In genomic region chr2:27915874-27916273, GRCh38 we compare ENCODE assay signal across 15 cellular contexts. TPM values are rescaled to one million over a fixed set of nuclear protein-coding genes. Genes with fewer than 3 reads are reported as not detected.
A peak's percentile ranks its signal among the peaks of the same experiment; 100 is the strongest.
DNase-seq lines count a peak whose midpoint lies in the region; ATAC-seq and TF ChIP-seq lines count a peak whose summit lies in the region.
"Had no signal": no experiment of that assay in that cellular context is flagged by ENCODE, and none has a peak within 500 bp of the region (broad histone marks: within the 10 kb centered on the region; RNA-seq: fewer than 3 reads in every experiment).

No MANE protein-coding gene starts in this region.

- TF ChIP-seq EP300 in gastroesophageal sphincter (IDR thresholded peaks at IDR 0.05) = no peak

- H4K91ac ChIP-seq in H9 (ENCODE audit: insufficient read length, low read depth, low read length) = no peak overlapping the region

- H3K4me2 ChIP-seq in H9 (ENCODE audit: insufficient read depth, insufficient read length, low read length) = no peak overlapping the region

- intact Hi-C loops in gastrocnemius medialis (cut with DNase I; ENCODE audit: low total_unique reads) = loop anchor here (2.0 kb wide), 1 partner anchor 481 kb away; no protein-coding TSS in a partner anchor

- no peaks in the 10 kb centered on the region for H3K4me1 Mint-ChIP-seq in H9

- H3K79me2 ChIP-seq in H9 (ENCODE audit: insufficient read depth, low read length) = no peaks in the 10 kb centered on the region

- H3K4me1 ChIP-seq in gastroesophageal sphincter (peaks cover 14 to 49% (median 25%) of the 10 kb centered on the region in 3 donors), gastrocnemius medialis (peaks cover 62 to 74% of the 10 kb centered on the region in 2 donors), H9 (ENCODE audit: insufficient read depth, low read length) (no peaks in the 10 kb centered on the region)

- H2BK12ac ChIP-seq in H9 (ENCODE audit: insufficient read length, low read depth, low read length) = no peak overlapping the region

- no peak overlapping the region for H2BK120ac ChIP-seq in H9 (ENCODE audit: low read depth, low read length, poor library complexity, severe bottlenecking)

- H3K23ac ChIP-seq in H9 (ENCODE audit: insufficient read length, low read depth, low read length) = no peak overlapping the region

- H4K20me1 ChIP-seq in H9 (ENCODE audit: control insufficient read depth, insufficient read depth, insufficient read length) = no peaks in the 10 kb centered on the region

- H3K9me3 Mint-ChIP-seq in H9 = no peaks in the 10 kb centered on the region
- H3K9me3 Mint-ChIP-seq: activated CD4-positive, alpha-beta T cell treated with anti-CD3 and anti-CD28 coated beads, Interleukin-2, amount 10 ng/mL, durations not matched to agents 24 days and 14 days had no signal

- H3K36me3 Mint-ChIP-seq in H9 (ENCODE audit: insufficient read depth in 1 of 3, low read depth in 3 of 3) = no peaks in the 10 kb centered on the region

- no peak overlapping the region for H3K9ac ChIP-seq in H9 (ENCODE audit: extremely low read depth, insufficient read length, low read length)

- H3K14ac ChIP-seq in H9 (ENCODE audit: insufficient read depth, low read length) = no peak overlapping the region

- no peak overlapping the region for H3K18ac ChIP-seq in H9 (ENCODE audit: insufficient read length, low read depth, low read length)

- TF ChIP-seq CTCF in gastroesophageal sphincter (IDR thresholded peaks at IDR 0.05) (no peak), gastrocnemius medialis (IDR thresholded peaks at IDR 0.05 in 4 of 5, conservative IDR thresholded peaks at IDR 0.05 in 1 of 5) (no peak), H9 (conservative IDR thresholded peaks at IDR 0.05) (no peak)

- no peak overlapping the region for H3K27ac Mint-ChIP-seq in H9
- H3K27ac Mint-ChIP-seq: activated CD4-positive, alpha-beta T cell treated with anti-CD3 and anti-CD28 coated beads, Interleukin-2, amount 10 ng/mL, durations not matched to agents 24 days and 14 days; B cell had no signal

- H2AFZ ChIP-seq in H9 (ENCODE audit: low read length) = no peak overlapping the region

- H3K4me3 ChIP-seq in gastroesophageal sphincter (no peak overlapping the region), gastrocnemius medialis (no peak overlapping the region)
- H3K4me3 ChIP-seq: heart left ventricle had no signal

- H4K5ac ChIP-seq in H9 (ENCODE audit: insufficient read length, low read depth, low read length) = no peak overlapping the region

- no peak overlapping the region for H3K56ac ChIP-seq in H9 (ENCODE audit: insufficient read length, low read depth, low read length)

- no peaks in the 10 kb centered on the region for H3K23me2 ChIP-seq in H9 (ENCODE audit: insufficient read length, low read depth, low read length, poor library complexity, severe bottlenecking)

- H3K79me1 ChIP-seq in H9 (ENCODE audit: insufficient read depth, low read depth, low read length, poor library complexity, severe bottlenecking) = no peaks in the 10 kb centered on the region

- no peaks in the 10 kb centered on the region for H3K27me3 Mint-ChIP-seq in H9 (ENCODE audit: low read depth)
- H3K27me3 Mint-ChIP-seq: activated CD4-positive, alpha-beta T cell treated with anti-CD3 and anti-CD28 coated beads, Interleukin-2, amount 10 ng/mL, durations not matched to agents 24 days and 14 days; B cell had no signal

- in situ Hi-C loops in gastrocnemius medialis (cut with MboI; ENCODE audit: low sequenced_read_pairs in 4 of 4) = no loop called here

- TF ChIP-seq POLR2A in gastroesophageal sphincter (IDR thresholded peaks at IDR 0.05) (no peak), gastrocnemius medialis (IDR thresholded peaks at IDR 0.05) (no peak)

- no peaks in the 10 kb centered on the region for H3K36me3 ChIP-seq in gastroesophageal sphincter
- no peaks in the 10 kb centered on the region for H3K36me3 ChIP-seq in gastrocnemius medialis
- H3K36me3 ChIP-seq: heart left ventricle had no signal

- ATAC-seq in gastroesophageal sphincter (no peak), gastrocnemius medialis (no peak), GM18511 (IDR thresholded peaks at IDR 0.05; ENCODE audit: unreplicated experiment) (no peak)

- no peak overlapping the region for H3K4ac ChIP-seq in H9 (ENCODE audit: low read depth, low read length)

- peak overlapping the region; percentile 68 to 88 (median 81) for H3K27ac ChIP-seq in gastroesophageal sphincter
- H3K27ac ChIP-seq in gastrocnemius medialis = peak overlapping the region; percentile 78 to 93 (median 88)
- H3K27ac ChIP-seq in H9 (ENCODE audit: insufficient read length, low read depth, low read length) = no peak overlapping the region

- H3T11ph ChIP-seq in H9 (ENCODE audit: low read length) = no peak overlapping the region

- DNase-seq in DMS153 (lab: John Stamatoyannopoulos, UW) (peak; percentile 61), NCI-H2171 treated with DMSO at 0.1 percent for 48 hours (lab: John Stamatoyannopoulos, UW) (peak; percentile 72), gastrocnemius medialis (no peak), cerebellar cortex (ENCODE audit: low spot score) (no peak), NCI-H226 (no peak), H9 (no peak)
- DNase-seq: activated CD4-positive, alpha-beta T cell treated with anti-CD3 and anti-CD28 coated beads, Interleukin-2, amount 10 ng/mL, durations not matched to agents 24 days and 14 days; activated T-cell treated with anti-CD3 and anti-CD28 coated beads, Interleukin-2, amount 50 U/mL, for 48 hours; heart left ventricle; NCI-H524; Right ventricle myocardium superior; T1000 had no signal

- H2BK5ac ChIP-seq in H9 (ENCODE audit: insufficient read length, low read length) = no peak overlapping the region

- H3K4me3 Mint-ChIP-seq in H9 = no peak overlapping the region
- H3K4me3 Mint-ChIP-seq: activated CD4-positive, alpha-beta T cell treated with anti-CD3 and anti-CD28 coated beads, Interleukin-2, amount 10 ng/mL, durations not matched to agents 24 days and 14 days; B cell had no signal

- H4K8ac ChIP-seq in H9 (replicated peaks; ENCODE audit: insufficient read length, low read depth, low read length) = no peak overlapping the region

- H2BK20ac ChIP-seq in H9 (ENCODE audit: low read depth, low read length, poor library complexity, severe bottlenecking) = no peak overlapping the region

- H2AK5ac ChIP-seq in H9 (ENCODE audit: insufficient read length, low read length) = no peak overlapping the region

- no peak overlapping the region for H2BK15ac ChIP-seq in H9 (ENCODE audit: low read depth, low read length)

- H3K9me3 ChIP-seq in gastroesophageal sphincter = no peaks in the 10 kb centered on the region
- H3K9me3 ChIP-seq in gastrocnemius medialis = no peaks in the 10 kb centered on the region
- no peaks in the 10 kb centered on the region for H3K9me3 ChIP-seq in H9 (ENCODE audit: control insufficient read depth, low read depth, low read length)
- H3K9me3 ChIP-seq: heart left ventricle had no signal

- H3K27me3 ChIP-seq in gastroesophageal sphincter (no peaks in the 10 kb centered on the region), gastrocnemius medialis (no peaks in the 10 kb centered on the region), H9 (ENCODE audit: insufficient read depth, low read length) (no peaks in the 10 kb centered on the region)
- H3K27me3 ChIP-seq: heart left ventricle had no signal

RNA-seq across cellular contexts. Expression of gene BABAM2, which starts 25.3 kb away (rescaled TPM):
- 10 to 100 TPM; 28.5 to 43.6 (median 37.4) TPM for total RNA-seq in gastroesophageal sphincter
- total RNA-seq in gastrocnemius medialis = 10 to 100 TPM; 57.2 to 72.2 (median 67.5) TPM
- total RNA-seq in H9 (2021) = 25.9 and 27.1 TPM in 2 replicates

RNA-seq across cellular contexts. Expression of gene RBKS, which starts 25.7 kb away (rescaled TPM):
- total RNA-seq in gastroesophageal sphincter (1 to 10 TPM in 3 of 4 donors, under 1 TPM in 1; 0.81 to 2.4 (median 1.6) TPM), gastrocnemius medialis (1 to 10 TPM in 3 of 4 donors, under 1 TPM in 1; 0.41 to 5.4 (median 3.0) TPM), H9 (2021) (1.6 and 2.3 TPM in 2 replicates)

Comparison
In these comparisons a context has a peak if more than half of its experiments do, and no peak if none do; other contexts are left out.
1. DNase-seq: peak in DMS153 (single experiment) and NCI-H2171 treated with DMSO at 0.1 percent for 48 hours (single experiment); none in gastrocnemius medialis (0 of 2), cerebellar cortex (single experiment), NCI-H226 (single experiment) and H9 (single experiment).